Comparison of ENCODE assay signal across 1 cellular context in the genomic region with DNA sequence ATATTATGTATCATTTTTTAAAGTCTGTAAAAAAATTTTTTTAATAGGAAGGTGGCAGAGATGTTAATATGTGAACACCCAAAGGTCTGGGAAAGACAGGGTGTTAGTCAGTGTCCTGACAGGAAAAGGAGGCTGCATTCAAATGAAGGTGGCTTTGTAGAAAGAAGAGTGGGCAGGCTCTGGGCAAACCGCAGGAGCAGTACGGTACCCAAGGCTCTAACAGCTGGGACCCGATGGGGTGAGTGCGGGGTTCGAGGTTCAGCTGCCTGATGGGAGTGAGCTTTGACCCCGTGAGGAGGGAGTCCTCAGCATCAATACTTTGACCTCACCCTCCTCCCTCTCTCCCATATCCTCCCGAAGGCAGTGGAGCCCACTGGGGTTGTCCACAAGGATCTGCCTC.
TF ChIP-seq lines count a peak whose summit lies in the region.

No MANE protein-coding gene starts in this region.

TF ChIP-seq in IMR-90, 13 proteins besides CTCF, POLR2A, EP300 and RAD21:
- no peak for TF ChIP-seq RFX5 (IDR thresholded peaks at IDR 0.05; ENCODE audit: low read depth, low read length)
- TF ChIP-seq SMC3 (IDR thresholded peaks at IDR 0.05; ENCODE audit: low read depth, low read length) = no peak
- no peak for TF ChIP-seq NFE2L2 (IDR thresholded peaks at IDR 0.05; ENCODE audit: low read depth, low read length)
- TF ChIP-seq, protein P1, sequence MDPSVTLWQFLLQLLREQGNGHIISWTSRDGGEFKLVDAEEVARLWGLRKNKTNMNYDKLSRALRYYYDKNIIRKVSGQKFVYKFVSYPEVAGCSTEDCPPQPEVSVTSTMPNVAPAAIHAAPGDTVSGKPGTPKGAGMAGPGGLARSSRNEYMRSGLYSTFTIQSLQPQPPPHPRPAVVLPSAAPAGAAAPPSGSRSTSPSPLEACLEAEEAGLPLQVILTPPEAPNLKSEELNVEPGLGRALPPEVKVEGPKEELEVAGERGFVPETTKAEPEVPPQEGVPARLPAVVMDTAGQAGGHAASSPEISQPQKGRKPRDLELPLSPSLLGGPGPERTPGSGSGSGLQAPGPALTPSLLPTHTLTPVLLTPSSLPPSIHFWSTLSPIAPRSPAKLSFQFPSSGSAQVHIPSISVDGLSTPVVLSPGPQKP (IDR thresholded peaks at IDR 0.05; ENCODE audit: borderline replicate concordance, low read depth, low read length) = no peak
- TF ChIP-seq CHD1 (IDR thresholded peaks at IDR 0.05; ENCODE audit: low read depth, low read length) = no peak
- TF ChIP-seq CEBPB (IDR thresholded peaks at IDR 0.05; ENCODE audit: low read depth, low read length) = no peak
- TF ChIP-seq MXI1 (IDR thresholded peaks at IDR 0.05; ENCODE audit: borderline replicate concordance, low read depth, low read length) = no peak
- TF ChIP-seq MAZ (IDR thresholded peaks at IDR 0.05; ENCODE audit: borderline replicate concordance, low read depth, low read length) = no peak
- TF ChIP-seq MAFK (IDR thresholded peaks at IDR 0.05; ENCODE audit: low read depth, low read length) = no peak
- no peak for TF ChIP-seq FOS (IDR thresholded peaks at IDR 0.05; ENCODE audit: low read depth, low read length)
- no peak for TF ChIP-seq BHLHE40 (IDR thresholded peaks at IDR 0.05; ENCODE audit: low read depth, low read length)
- TF ChIP-seq RCOR1 (IDR thresholded peaks at IDR 0.05; ENCODE audit: insufficient replicate concordance, low read length) = no peak
- TF ChIP-seq, protein P2, sequence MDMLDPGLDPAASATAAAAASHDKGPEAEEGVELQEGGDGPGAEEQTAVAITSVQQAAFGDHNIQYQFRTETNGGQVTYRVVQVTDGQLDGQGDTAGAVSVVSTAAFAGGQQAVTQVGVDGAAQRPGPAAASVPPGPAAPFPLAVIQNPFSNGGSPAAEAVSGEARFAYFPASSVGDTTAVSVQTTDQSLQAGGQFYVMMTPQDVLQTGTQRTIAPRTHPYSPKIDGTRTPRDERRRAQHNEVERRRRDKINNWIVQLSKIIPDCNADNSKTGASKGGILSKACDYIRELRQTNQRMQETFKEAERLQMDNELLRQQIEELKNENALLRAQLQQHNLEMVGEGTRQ (IDR thresholded peaks at IDR 0.05; ENCODE audit: low read depth, low read length) = no peak
TF ChIP-seq in IMR-90: peak in this region for 0.
